In the genomic region with DNA sequence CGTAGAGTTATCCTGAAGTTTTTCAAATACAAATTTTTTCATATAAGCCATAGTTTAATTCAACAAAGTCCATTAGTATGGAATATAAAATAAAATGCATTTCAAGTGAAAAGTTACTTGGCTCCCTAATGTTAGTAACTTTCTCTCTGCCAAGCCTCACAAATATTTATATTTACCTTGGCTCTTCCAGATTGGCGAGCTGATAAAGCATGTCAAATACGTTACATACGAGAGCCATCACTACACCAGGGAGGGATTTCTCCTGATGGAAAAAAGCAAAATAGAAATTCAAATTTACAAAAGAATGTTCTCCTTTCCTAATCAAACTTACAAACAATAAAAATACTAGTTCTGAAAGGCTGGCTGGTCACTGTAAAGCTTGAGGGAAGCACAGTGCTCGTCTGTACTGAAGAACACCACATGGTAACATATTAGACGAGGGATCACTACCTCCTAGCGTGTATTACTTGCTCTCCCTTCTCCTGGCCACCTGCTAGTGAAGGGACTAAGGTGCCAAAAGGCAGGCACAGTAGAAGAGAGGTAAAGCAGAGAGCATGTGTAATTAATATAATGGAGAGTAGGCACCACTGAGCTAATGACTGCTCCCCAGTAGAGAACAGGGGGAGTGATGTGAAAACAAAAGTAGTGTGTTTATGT, we compare ENCODE assay signal across 27 cellular contexts.
"Had no signal": no experiment of that assay in that cellular context is flagged by ENCODE, and none has a peak within 500 bp of the region (broad histone marks: within the 10 kb centered on the region; RNA-seq: fewer than 3 reads in every experiment).

No MANE protein-coding gene starts in this region.

- FAIRE-seq: bronchial epithelial cell, colon had no signal

- H3K27ac Mint-ChIP-seq: activated CD8-positive, alpha-beta T cell treated with anti-CD3 and anti-CD28 coated beads for 36 hours; activated naive CD4-positive, alpha-beta T cell treated with anti-CD3 and anti-CD28 coated beads, Interleukin-2, amount 50 U/mL, for 72 hours; activated naive CD8-positive, alpha-beta T cell treated with anti-CD3 and anti-CD28 coated beads, Interleukin-2, amount 50 U/mL, for 24 hours; activated T-helper 1 cell treated with anti-CD3 and anti-CD28 coated beads, Interleukin-12 subunit alpha, Interleukin-12 subunit beta, Interleukin-2, Interleukin-4 antibody, amounts not matched to agents 30 ng/mL and 10 ng/mL and 1 ng/mL, durations not matched to agents 14 hours and 24 hours and 36 hours; T-cell had no signal

- H3K9me3 ChIP-seq: ascending aorta, body of pancreas had no signal

- H3K9me3 Mint-ChIP-seq: activated CD8-positive, alpha-beta T cell treated with anti-CD3 and anti-CD28 coated beads for 36 hours; activated naive CD4-positive, alpha-beta T cell treated with anti-CD3 and anti-CD28 coated beads, Interleukin-2, amount 50 U/mL, for 72 hours; activated naive CD8-positive, alpha-beta T cell treated with anti-CD3 and anti-CD28 coated beads, Interleukin-2, amount 50 U/mL, for 24 hours; activated T-helper 1 cell treated with anti-CD3 and anti-CD28 coated beads, Interleukin-12 subunit alpha, Interleukin-12 subunit beta, Interleukin-2, Interleukin-4 antibody, amounts not matched to agents 30 ng/mL and 10 ng/mL and 1 ng/mL, durations not matched to agents 14 hours and 24 hours and 36 hours; central memory CD8-positive, alpha-beta T cell; T-cell had no signal

- ATAC-seq: activated CD8-positive, alpha-beta T cell treated with anti-CD3 and anti-CD28 coated beads for 36 hours; activated naive CD4-positive, alpha-beta T cell treated with anti-CD3 and anti-CD28 coated beads, Interleukin-2, amount 50 U/mL, for 72 hours; activated naive CD8-positive, alpha-beta T cell treated with anti-CD3 and anti-CD28 coated beads, Interleukin-2, amount 50 U/mL, for 24 hours; body of pancreas; T-cell had no signal

- H3K4me3 ChIP-seq: ascending aorta, body of pancreas had no signal

- H3K27me3 ChIP-seq: ascending aorta, body of pancreas had no signal

- H3K4me1 Mint-ChIP-seq: central memory CD8-positive, alpha-beta T cell had no signal

- H3K27me3 Mint-ChIP-seq: activated CD8-positive, alpha-beta T cell treated with anti-CD3 and anti-CD28 coated beads for 36 hours; activated naive CD8-positive, alpha-beta T cell treated with anti-CD3 and anti-CD28 coated beads, Interleukin-2, amount 50 U/mL, for 24 hours; central memory CD8-positive, alpha-beta T cell; T-cell had no signal

- H3K27ac ChIP-seq: ascending aorta, body of pancreas, VCaP had no signal

- H3K4me3 Mint-ChIP-seq: activated CD8-positive, alpha-beta T cell treated with anti-CD3 and anti-CD28 coated beads for 36 hours; activated naive CD8-positive, alpha-beta T cell treated with anti-CD3 and anti-CD28 coated beads, Interleukin-2, amount 50 U/mL, for 24 hours; activated T-helper 1 cell treated with anti-CD3 and anti-CD28 coated beads, Interleukin-12 subunit alpha, Interleukin-12 subunit beta, Interleukin-2, Interleukin-4 antibody, amounts not matched to agents 30 ng/mL and 10 ng/mL and 1 ng/mL, durations not matched to agents 14 hours and 24 hours and 36 hours; central memory CD8-positive, alpha-beta T cell; T-cell had no signal

- DNase-seq: activated CD4-positive, alpha-beta T cell treated with anti-CD3 and anti-CD28 coated beads, Interleukin-2, amount 50 U/mL, for 1 hour; activated CD4-positive, CD25-positive, alpha-beta regulatory T cell; activated CD8-positive, alpha-beta memory T cell treated with anti-CD3 and anti-CD28 coated beads, Interleukin-2, amount 50 U/mL, for 4 hours; activated CD8-positive, alpha-beta T cell treated with anti-CD3 and anti-CD28 coated beads for 36 hours; activated effector memory CD4-positive, alpha-beta T cell treated with Interleukin-2 at 50 U/mL for 16 hours; activated naive CD4-positive, alpha-beta T cell; activated naive CD8-positive, alpha-beta T cell treated with anti-CD3 and anti-CD28 coated beads, Interleukin-2, amount 50 U/mL, for 24 hours; amniotic stem cell; body of pancreas; Kasumi-1; NCI-H1048; NCI-H146; NCI-H187 treated with DMSO at 0.1 percent for 48 hours; NCI-H2081 treated with DMSO at 0.1 percent for 48 hours; NCI-H446; NCI-H524; NCI-H748 treated with DMSO at 0.1 percent for 48 hours; SIG-M5; T-cell; T-helper 2 cell had no signal
